21 cellular contexts compared by ENCODE assay signal in genomic region chrX:11641368-11641767, GRCh38. TPM values are rescaled to one million over a fixed set of nuclear protein-coding genes. Genes with fewer than 3 reads are reported as not detected.
"Had no signal": no experiment of that assay in that cellular context is flagged by ENCODE, and none has a peak within 500 bp of the region (broad histone marks: within the 10 kb centered on the region; RNA-seq: fewer than 3 reads in every experiment).

No MANE protein-coding gene starts in this region.

- H3K27ac ChIP-seq: cardiac muscle cell, gastroesophageal sphincter, neutrophil, ovary, skin epidermis, testis had no signal

- DNase-seq: activated CD4-positive, alpha-beta memory T cell treated with anti-CD3 and anti-CD28 coated beads for 36 hours; activated CD4-positive, alpha-beta T cell treated with anti-CD3 and anti-CD28 coated beads for 48 hours; activated naive CD4-positive, alpha-beta T cell treated with Interleukin-2 at 50 U/mL for 16 hours; activated naive CD8-positive, alpha-beta T cell treated with anti-CD3 and anti-CD28 coated beads for 36 hours; activated T-cell treated with anti-CD3 and anti-CD28 coated beads, Interleukin-2, amount 50 U/mL, for 48 hours; amniotic stem cell; head of caudate nucleus; hypothalamus; left cardiac atrium; ovary; right cardiac atrium; stimulated activated CD4-positive, alpha-beta T cell treated with anti-CD3 and anti-CD28 coated beads, Interleukin-1b, Interleukin-23, amount 100 ng/mL, for 48 hours; T-helper 17 cell; testis; uterus had no signal

- H3K4me3 ChIP-seq: cardiac muscle cell, gastroesophageal sphincter, ovary, skin epidermis, testis, uterus had no signal

- H3K4me1 ChIP-seq: testis, uterus had no signal

- H3K36me3 ChIP-seq: cardiac muscle cell, gastroesophageal sphincter, neutrophil, ovary, uterus had no signal

- FAIRE-seq: endometrium, islet of Langerhans had no signal

- H3K9me3 ChIP-seq: gastroesophageal sphincter, neutrophil, ovary, testis, uterus had no signal

- H3K27me3 ChIP-seq: cardiac muscle cell, gastroesophageal sphincter, neutrophil, ovary, testis, uterus had no signal

RNA-seq across cellular contexts. Expression of gene ARHGAP6, which starts 24.4 kb away (rescaled TPM):
- total RNA-seq: activated CD4-positive, alpha-beta memory T cell treated with anti-CD3 and anti-CD28 coated beads for 36 hours; activated naive CD8-positive, alpha-beta T cell treated with anti-CD3 and anti-CD28 coated beads for 36 hours had no signal
